14 cellular contexts compared by ENCODE assay signal in genomic region chr3:99545941-99546580, GRCh38.
DNase-seq lines count a peak whose midpoint lies in the region; ATAC-seq, FAIRE-seq and TF ChIP-seq lines count a peak whose summit lies in the region.
"Had no signal": no experiment of that assay in that cellular context is flagged by ENCODE, and none has a peak within 500 bp of the region (broad histone marks: within the 10 kb centered on the region; RNA-seq: fewer than 3 reads in every experiment).

No MANE protein-coding gene starts in this region.

- DNase-seq in MG63 (no peak), bronchial epithelial cell (ENCODE audit: low read depth) (peak; percentile 22), kidney glomerular epithelial cell (lab: John Stamatoyannopoulos, UW) (peak; percentile 15), tibial artery (no peak), mucosa of gallbladder (ENCODE audit: low spot score) (no peak), activated gamma-delta T cell (lab: John Stamatoyannopoulos, UW) (no peak), GDM1 (lab: John Stamatoyannopoulos, UW) (no peak)
- DNase-seq: CD8-positive, alpha-beta T cell; kidney; NCI-H2107; stimulated activated CD4-positive, alpha-beta T cell treated with anti-CD3 and anti-CD28 coated beads, Interleukin-1b, Interleukin-23, amount 100 ng/mL, for 48 hours; stimulated activated naive CD4-positive, alpha-beta T cell had no signal

- H3K4me3 ChIP-seq in MG63 (peak overlapping the region; percentile 36), bronchial epithelial cell (ENCODE audit: low read depth, low read length) (no peak overlapping the region), tibial artery (peak overlapping the region; percentile 6 to 35)

- TF ChIP-seq POLR2A in GM18505 (IDR thresholded peaks at IDR 0.05; ENCODE audit: borderline replicate concordance, extremely low read depth, insufficient read depth, insufficient read length) = no peak

- FAIRE-seq in bronchial epithelial cell (lab: Jason Lieb, UNC) = peak; percentile 60
- FAIRE-seq: kidney had no signal

- H3K4me1 ChIP-seq in tibial artery = peaks cover 0 to 41% (median 10%) of the 10 kb centered on the region in 4 donors

- TF ChIP-seq CTCF in bronchial epithelial cell (IDR thresholded peaks at IDR 0.05; ENCODE audit: insufficient read depth, low read length, severe bottlenecking) = no peak
- TF ChIP-seq CTCF in tibial artery (IDR thresholded peaks at IDR 0.05) = no peak

- H3K27ac ChIP-seq in tibial artery = peak overlapping the region; percentile 51 to 57

- intact Hi-C loops in tibial artery (cut with DNase I; ENCODE audit: low total_unique reads) = no loop called here

- no peak for ATAC-seq in GM18505 (IDR thresholded peaks at IDR 0.05; ENCODE audit: unreplicated experiment)
- ATAC-seq: CD8-positive, alpha-beta T cell; Panc1 had no signal

- H3K9me3 ChIP-seq in MG63 = no peaks in the 10 kb centered on the region
- H3K9me3 ChIP-seq in tibial artery = no peaks in the 10 kb centered on the region

- no peaks in the 10 kb centered on the region for H3K27me3 ChIP-seq in MG63
- H3K27me3 ChIP-seq in bronchial epithelial cell (ENCODE audit: control insufficient read depth, insufficient read depth, low read length) = no peaks in the 10 kb centered on the region
- no peaks in the 10 kb centered on the region for H3K27me3 ChIP-seq in tibial artery

- no peaks in the 10 kb centered on the region for H3K36me3 ChIP-seq in MG63
- H3K36me3 ChIP-seq in bronchial epithelial cell (ENCODE audit: control insufficient read depth, insufficient read depth, low read length) = no peaks in the 10 kb centered on the region
- H3K36me3 ChIP-seq in tibial artery = no peaks in the 10 kb centered on the region

Comparison
In these comparisons a context has a peak if more than half of its experiments do, and no peak if none do; other contexts are left out.
1. DNase-seq: peak in bronchial epithelial cell (single experiment) and kidney glomerular epithelial cell (single experiment); none in MG63 (single experiment), tibial artery (0 of 2), mucosa of gallbladder (single experiment), activated gamma-delta T cell (single experiment) and GDM1 (single experiment).